In the genomic region with DNA sequence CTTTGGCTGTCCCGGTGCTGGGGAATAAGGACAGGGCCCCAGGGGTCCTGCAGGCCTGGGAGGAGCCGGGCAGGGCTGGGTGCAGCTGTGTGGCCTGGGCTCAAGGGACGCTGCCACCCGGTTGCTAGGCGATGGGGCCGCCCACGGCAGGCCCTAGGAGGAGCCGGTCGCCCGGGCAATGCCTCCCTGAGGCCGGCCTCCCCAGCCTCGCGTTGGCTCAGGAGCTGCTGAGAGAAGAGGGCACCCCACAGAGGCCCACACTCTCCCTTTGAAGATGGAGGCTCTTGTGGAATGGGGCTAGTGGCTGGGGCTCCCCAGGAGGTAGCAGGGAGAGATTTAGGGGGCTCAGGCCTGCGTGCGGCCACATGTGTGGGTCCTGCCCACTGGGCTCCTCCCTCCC, we compare ENCODE assay signal across 15 cellular contexts. TPM values are rescaled to one million over a fixed set of nuclear protein-coding genes. Genes with fewer than 3 reads are reported as not detected.
A peak's percentile ranks its signal among the peaks of the same experiment; 100 is the strongest.
DNase-seq lines count a peak whose midpoint lies in the region; ATAC-seq and TF ChIP-seq lines count a peak whose summit lies in the region.
"Had no signal": no experiment of that assay in that cellular context is flagged by ENCODE, and none has a peak within 500 bp of the region (broad histone marks: within the 10 kb centered on the region; RNA-seq: fewer than 3 reads in every experiment).

A gene (minus strand): TSS at position 109 of the 400 bp plus-strand sequence. CDS start 120 bp downstream, outside the sequence.

- H2AK5ac ChIP-seq in IMR-90 (ENCODE audit: low read depth, low read length), result no peak within 1 kb of the TSS

- no peak within 1 kb of the TSS for H3K14ac ChIP-seq in IMR-90 (replicated peaks; ENCODE audit: low read depth, low read length)

- H3K36me3 ChIP-seq in IMR-90 (ENCODE audit: control insufficient read depth, insufficient read depth, low read length) (no peaks in the 10 kb centered on the region), ascending aorta (no peaks in the 10 kb centered on the region)
- no peaks in the 10 kb centered on the region for H3K36me3 ChIP-seq in naive thymus-derived CD4-positive, alpha-beta T cell (ENCODE audit: control insufficient read depth in 2 of 3, insufficient read depth in 3 of 3, low read length in 3 of 3)
- H3K36me3 ChIP-seq: ovary, thoracic aorta had no signal

- H3K56ac ChIP-seq in IMR-90 (ENCODE audit: extremely low read depth, insufficient read depth, low read length), result no peak within 1 kb of the TSS

- WGBS in IMR-90 (ENCODE audit: extremely low coverage in 2 of 2, insufficient read length in 1 of 2), 2 experiments, result 67% methylated on average over 6 of the region's 15 CpGs; no CpG with 5 or more reads in 1 of the 2 experiments

- H2BK15ac ChIP-seq in IMR-90 (ENCODE audit: low read depth, low read length), result no peak within 1 kb of the TSS

- no peak within 1 kb of the TSS for H2BK20ac ChIP-seq in IMR-90 (ENCODE audit: low read depth, low read length)

- H3K27me3 Mint-ChIP-seq in activated B cell treated with CpG ODN at 0.5 μM for 24 hours, result no peaks in the 10 kb centered on the region
- no peaks in the 10 kb centered on the region for H3K27me3 Mint-ChIP-seq in naive thymus-derived CD4-positive, alpha-beta T cell

- POLR2A ChIA-PET in IMR-90 (lab: Charles Lee; ENCODE audit: unreplicated experiment) (no interaction called here), activated B cell treated with CpG ODN at 0.5 μM for 24 hours (lab: Charles Lee) (interaction anchor here (0.7 kb wide), 1 partner anchor 932 kb away, joined by 5 read pairs; no protein-coding TSS in a partner anchor)
- POLR2A ChIA-PET in naive thymus-derived CD4-positive, alpha-beta T cell (lab: Charles Lee), result no interaction called here

- H3K27ac ChIP-seq in IMR-90 (ENCODE audit: insufficient read depth, low read length) (no peak within 1 kb of the TSS), ascending aorta (no peak within 1 kb of the TSS)
- H3K27ac ChIP-seq in naive thymus-derived CD4-positive, alpha-beta T cell (ENCODE audit: low read depth, low read length), result no peak within 1 kb of the TSS
- H3K27ac ChIP-seq: ovary, thoracic aorta had no signal

- H3K27ac Mint-ChIP-seq in activated B cell treated with CpG ODN at 0.5 μM for 24 hours, result peak within 1 kb of the TSS; percentile 5
- H3K27ac Mint-ChIP-seq in naive thymus-derived CD4-positive, alpha-beta T cell, result peak within 1 kb of the TSS in 6 of 9 donors; percentile 28 to 82 (median 40)
- H3K27ac Mint-ChIP-seq: dendritic cell treated with granulocyte-macrophage colony-stimulating factor and Interleukin-4, amounts not matched to agents 40 ng/mL and 50 ng/mL, for 4 days had no signal

- H3K9me3 ChIP-seq in IMR-90 (ENCODE audit: control insufficient read depth, insufficient read depth, low read length), result no peaks in the 10 kb centered on the region
- no peaks in the 10 kb centered on the region for H3K9me3 ChIP-seq in naive thymus-derived CD4-positive, alpha-beta T cell (ENCODE audit: control insufficient read depth in 2 of 3, low read length in 3 of 3)
- H3K9me3 ChIP-seq in ascending aorta, result no peaks in the 10 kb centered on the region
- H3K9me3 ChIP-seq: ovary, thoracic aorta had no signal

- no peak for TF ChIP-seq RAD21 in IMR-90 (IDR thresholded peaks at IDR 0.05; ENCODE audit: low read length)

- no peak within 1 kb of the TSS for H3K23ac ChIP-seq in IMR-90 (ENCODE audit: low read depth, low read length)

- no peak within 1 kb of the TSS for H4K91ac ChIP-seq in IMR-90 (ENCODE audit: insufficient read depth, low read depth, low read length)

- no peak for TF ChIP-seq POLR2A in IMR-90 (IDR thresholded peaks at IDR 0.05; ENCODE audit: low read depth, low read length)

- H3K9me3 Mint-ChIP-seq in activated B cell treated with CpG ODN at 0.5 μM for 24 hours, result no peaks in the 10 kb centered on the region
- H3K9me3 Mint-ChIP-seq in naive thymus-derived CD4-positive, alpha-beta T cell, result peaks cover 0 to 2% (median 0%) of the 10 kb centered on the region in 11 donors
- H3K9me3 Mint-ChIP-seq: dendritic cell treated with granulocyte-macrophage colony-stimulating factor and Interleukin-4, amounts not matched to agents 40 ng/mL and 50 ng/mL, for 4 days had no signal

- H3K18ac ChIP-seq in IMR-90 (ENCODE audit: low read depth, low read length), result no peak within 1 kb of the TSS

- no peak for ATAC-seq in IMR-90 (ENCODE audit: low read depth)
- ATAC-seq in activated B cell treated with CpG ODN at 0.5 μM for 24 hours (ENCODE audit: low read depth), result no peak
- ATAC-seq in naive thymus-derived CD4-positive, alpha-beta T cell, result no peak
- no peak for ATAC-seq in HG02870 (IDR thresholded peaks at IDR 0.05; ENCODE audit: unreplicated experiment)

- no TSS peak for BruUV-seq in IMR-90 (replicated peaks; lab: Mats Ljungman, UMichigan)

- H4K20me1 ChIP-seq in IMR-90 (ENCODE audit: insufficient read depth, low read length), result peaks cover 5% of the 10 kb centered on the region

- H3K4me3 ChIP-seq in IMR-90 (ENCODE audit: insufficient read depth, low read depth, low read length) (no peak within 1 kb of the TSS), ascending aorta (no peak within 1 kb of the TSS)
- H3K4me3 ChIP-seq in naive thymus-derived CD4-positive, alpha-beta T cell (ENCODE audit: low read length), result no peak within 1 kb of the TSS
- H3K4me3 ChIP-seq: ovary, thoracic aorta had no signal

- no peak for TF ChIP-seq CTCF in IMR-90 (conservative IDR thresholded peaks at IDR 0.05; ENCODE audit: low read depth, low read length)
- no peak for TF ChIP-seq CTCF in activated B cell treated with CpG ODN at 0.5 μM for 24 hours (IDR thresholded peaks at IDR 0.05)
- no peak for TF ChIP-seq CTCF in ascending aorta (IDR thresholded peaks at IDR 0.05)

- H3K4me3 Mint-ChIP-seq in activated B cell treated with CpG ODN at 0.5 μM for 24 hours, result no peak within 1 kb of the TSS
- H3K4me3 Mint-ChIP-seq in naive thymus-derived CD4-positive, alpha-beta T cell, result peak within 1 kb of the TSS in 1 of 10 donors; percentile 28
- H3K4me3 Mint-ChIP-seq: dendritic cell treated with granulocyte-macrophage colony-stimulating factor and Interleukin-4, amounts not matched to agents 40 ng/mL and 50 ng/mL, for 4 days had no signal

- peak; percentile 9 for DNase-seq in NCI-H1105 treated with DMSO at 0.1 percent for 48 hours (lab: John Stamatoyannopoulos, UW)
- DNase-seq in NCI-H1105 (lab: John Stamatoyannopoulos, UW), result no peak
- DNase-seq in IMR-90, result no peak
- no peak for DNase-seq in activated B cell treated with CpG ODN at 0.5 μM for 24 hours
- DNase-seq in naive thymus-derived CD4-positive, alpha-beta T cell, result no peak
- DNase-seq in ascending aorta (ENCODE audit: low spot score in 2 of 2), result no peak
- no peak for DNase-seq in GM19240 (ENCODE audit: insufficient read length, low spot score)
- DNase-seq: activated CD4-positive, alpha-beta T cell treated with anti-CD3 and anti-CD28 coated beads for 1 hour; NCI-H1694 treated with DMSO at 0.1 percent for 48 hours; ovary; stimulated activated CD4-positive, alpha-beta T cell treated with anti-CD3 and anti-CD28 coated beads, Interleukin-12 subunit alpha, Interleukin-12 subunit beta, amount 100 ng/mL, for 4 hours had no signal

- no peak within 1 kb of the TSS for H4K8ac ChIP-seq in IMR-90 (ENCODE audit: low read depth in 2 of 2, low read length in 2 of 2)

- H3K79me1 ChIP-seq in IMR-90 (ENCODE audit: low read depth in 1 of 2, low read length in 2 of 2), result no peaks in the 10 kb centered on the region

- H4K5ac ChIP-seq in IMR-90 (ENCODE audit: low read depth, low read length), result no peak within 1 kb of the TSS

- CTCF ChIA-PET in IMR-90 (lab: Yijun Ruan, JAX) (interaction anchor here (0.8 kb wide), 1 partner anchor 61 kb away, joined by 3 read pairs; no protein-coding TSS in a partner anchor), activated B cell treated with CpG ODN at 0.5 μM for 24 hours (lab: Charles Lee) (interaction anchor here (1.1 kb wide), 1 partner anchor 26 kb away, joined by 3 read pairs; no protein-coding TSS in a partner anchor)
- CTCF ChIA-PET in naive thymus-derived CD4-positive, alpha-beta T cell (lab: Charles Lee), result interaction anchor here (0.6 kb wide), 1 partner anchor 89 kb away, joined by 7 read pairs; no protein-coding TSS in a partner anchor

- H2AK9ac ChIP-seq in IMR-90 (replicated peaks; ENCODE audit: low read depth, low read length, poor library complexity), result no peak within 1 kb of the TSS

- peak within 1 kb of the TSS; percentile 21 for H2AFZ ChIP-seq in IMR-90 (replicated peaks; ENCODE audit: low read length, poor library complexity)

- H3K4me1 ChIP-seq in IMR-90 (ENCODE audit: control insufficient read depth, insufficient read depth, low read length), result no peaks in the 10 kb centered on the region; the same call in 1 of the 2 replicates
- peaks cover 3 to 10% of the 10 kb centered on the region in 2 donors for H3K4me1 ChIP-seq in naive thymus-derived CD4-positive, alpha-beta T cell (ENCODE audit: control insufficient read depth in 2 of 2, insufficient read depth in 2 of 2, low read length in 2 of 2)
- H3K4me1 ChIP-seq in ascending aorta, result no peaks in the 10 kb centered on the region

- H3K36me3 Mint-ChIP-seq in activated B cell treated with CpG ODN at 0.5 μM for 24 hours (ENCODE audit: low read depth), result no peaks in the 10 kb centered on the region
- no peaks in the 10 kb centered on the region for H3K36me3 Mint-ChIP-seq in naive thymus-derived CD4-positive, alpha-beta T cell

- intact Hi-C loops in IMR-90 (cut with micrococcal nuclease), result no loop called here
- intact Hi-C loops in activated B cell treated with CpG ODN at 0.5 μM for 24 hours (cut with micrococcal nuclease), result no loop called here
- intact Hi-C loops in naive thymus-derived CD4-positive, alpha-beta T cell (cut with micrococcal nuclease), result no loop called here
- intact Hi-C loops in ascending aorta (cut with DNase I), result no loop called here

- in situ Hi-C loops in IMR-90 (cut with MboI; ENCODE audit: low sequenced_read_pairs), result loop anchor here (10.0 kb wide), 1 partner anchor 502 kb away; a partner anchor contains a TSS

- H3K4me1 Mint-ChIP-seq in activated B cell treated with CpG ODN at 0.5 μM for 24 hours, result peaks cover 6% of the 10 kb centered on the region
- H3K4me1 Mint-ChIP-seq in naive thymus-derived CD4-positive, alpha-beta T cell, result peaks cover 6 to 17% (median 11%) of the 10 kb centered on the region in 7 donors

- no peaks in the 10 kb centered on the region for H3K9me1 ChIP-seq in IMR-90 (ENCODE audit: insufficient read depth, low read length)

- dilution Hi-C loops in IMR-90 (cut with HindIII; ENCODE audit: low sequenced_read_pairs, unreplicated experiment), result no loop called here

- H3K27me3 ChIP-seq in IMR-90 (ENCODE audit: control insufficient read depth, insufficient read depth, low read length) (peaks cover 2% of the 10 kb centered on the region; the same call in 1 of the 2 replicates), ascending aorta (no peaks in the 10 kb centered on the region)
- H3K27me3 ChIP-seq in naive thymus-derived CD4-positive, alpha-beta T cell (ENCODE audit: control insufficient read depth in 2 of 2, insufficient read depth in 2 of 2, low read length in 2 of 2), result no peaks in the 10 kb centered on the region
- H3K27me3 ChIP-seq: ovary had no signal

- H2BK120ac ChIP-seq in IMR-90 (ENCODE audit: low read depth, low read length), result no peak within 1 kb of the TSS

- no peak within 1 kb of the TSS for H3K9ac ChIP-seq in IMR-90 (ENCODE audit: low read depth, low read length)

- no peak within 1 kb of the TSS for H3K4me2 ChIP-seq in IMR-90 (ENCODE audit: low read depth, low read length)

- H2BK5ac ChIP-seq in IMR-90 (ENCODE audit: low read depth, low read length, poor library complexity, severe bottlenecking), result no peak within 1 kb of the TSS

- no peak within 1 kb of the TSS for H3K4ac ChIP-seq in IMR-90 (ENCODE audit: low read depth, low read length)

RNA-seq across cellular contexts. Expression of the gene that starts here (rescaled TPM):
- 0.18 TPM in 1 of 2 replicates, not detected in the other for total RNA-seq in IMR-90 (2012; rRNA removed)
- polyA plus RNA-seq in IMR-90 (2012; rRNA removed), result 0.16 and 0.24 TPM in 2 replicates
- polyA plus RNA-seq in IMR-90 (2012; cell fraction: cytosol; rRNA removed), result not detected in 2 replicates
- 2.0 and 3.7 TPM in 2 replicates for polyA plus RNA-seq in IMR-90 (2012; cell fraction: nucleus; rRNA removed; ENCODE audit: low replicate concordance)
- not detected in 2 replicates for total RNA-seq in activated B cell treated with CpG ODN at 0.5 μM for 24 hours
- total RNA-seq in naive thymus-derived CD4-positive, alpha-beta T cell, result not detected
- polyA plus RNA-seq in naive thymus-derived CD4-positive, alpha-beta T cell, result not detected
- total RNA-seq in ascending aorta, result not detected
- total RNA-seq: mesenteric fat pad, thoracic aorta had no signal
